Comparison of ENCODE assay signal across 8 cellular contexts in the genomic region with DNA sequence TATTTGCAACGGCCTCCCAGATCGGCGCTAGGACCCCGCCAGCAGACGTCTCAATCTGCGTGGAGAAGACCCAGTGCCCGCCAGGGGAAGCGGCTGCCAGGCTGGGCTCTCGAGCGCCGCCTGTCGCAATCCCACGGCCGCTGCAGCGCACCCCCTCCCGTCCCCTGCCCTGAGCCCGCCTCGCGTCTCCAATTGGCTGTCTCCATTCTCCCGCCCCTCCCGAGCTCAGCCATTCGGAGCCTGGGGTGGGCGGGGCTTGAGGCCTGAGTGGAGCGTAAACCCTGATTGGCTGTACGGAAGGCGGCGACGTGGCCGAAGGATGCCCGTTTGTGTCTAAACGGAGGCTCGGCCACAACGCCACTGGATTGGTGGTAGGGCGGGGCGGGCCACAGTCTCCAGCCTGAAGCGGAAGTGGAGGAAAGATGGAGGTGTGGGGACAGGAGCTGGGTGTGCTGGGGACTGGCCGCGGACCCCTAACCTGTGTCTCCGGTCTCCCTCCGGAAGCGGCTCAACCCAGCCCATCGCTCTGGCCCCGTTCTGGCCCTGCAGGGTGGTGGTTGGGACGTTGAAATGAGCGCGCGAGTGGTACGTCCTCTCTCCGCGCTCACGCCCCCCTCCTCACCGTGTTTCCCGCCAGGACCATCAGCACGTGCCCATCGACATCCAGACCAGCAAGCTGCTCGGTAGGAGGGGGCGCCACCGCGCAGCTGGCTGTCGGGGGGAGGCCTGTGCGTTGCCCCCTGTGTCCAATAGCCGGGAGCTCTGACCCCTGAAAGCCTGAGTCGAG. TPM values are rescaled to one million over a fixed set of nuclear protein-coding genes. Genes with fewer than 3 reads are reported as not detected.
DNase-seq lines count a peak whose midpoint lies in the region; TF ChIP-seq lines count a peak whose summit lies in the region.

A gene with protein sequence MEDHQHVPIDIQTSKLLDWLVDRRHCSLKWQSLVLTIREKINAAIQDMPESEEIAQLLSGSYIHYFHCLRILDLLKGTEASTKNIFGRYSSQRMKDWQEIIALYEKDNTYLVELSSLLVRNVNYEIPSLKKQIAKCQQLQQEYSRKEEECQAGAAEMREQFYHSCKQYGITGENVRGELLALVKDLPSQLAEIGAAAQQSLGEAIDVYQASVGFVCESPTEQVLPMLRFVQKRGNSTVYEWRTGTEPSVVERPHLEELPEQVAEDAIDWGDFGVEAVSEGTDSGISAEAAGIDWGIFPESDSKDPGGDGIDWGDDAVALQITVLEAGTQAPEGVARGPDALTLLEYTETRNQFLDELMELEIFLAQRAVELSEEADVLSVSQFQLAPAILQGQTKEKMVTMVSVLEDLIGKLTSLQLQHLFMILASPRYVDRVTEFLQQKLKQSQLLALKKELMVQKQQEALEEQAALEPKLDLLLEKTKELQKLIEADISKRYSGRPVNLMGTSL (plus strand): TSS at position 389 of the 787 bp plus-strand sequence. CDS start 34 bp downstream, at position 423.

- peaks cover 20% of the 10 kb centered on the region for H3K36me3 ChIP-seq in MG63

- H3K4me3 Mint-ChIP-seq in H9 (peak within 1 kb of the TSS; percentile 89 to 91), neural crest cell (peak within 1 kb of the TSS; percentile 94)

- H2BK120ac ChIP-seq in H9 (ENCODE audit: low read depth, low read length, poor library complexity, severe bottlenecking), result no peak within 1 kb of the TSS

- no peaks in the 10 kb centered on the region for H3K9me3 ChIP-seq in H9 (ENCODE audit: control insufficient read depth, low read depth, low read length)
- H3K9me3 ChIP-seq in MG63, result no peaks in the 10 kb centered on the region

- H3K4me1 ChIP-seq in H9 (ENCODE audit: insufficient read depth, low read length), result no peaks in the 10 kb centered on the region

- H3K36me3 Mint-ChIP-seq in H9 (ENCODE audit: insufficient read depth in 1 of 3, low read depth in 3 of 3), result peaks cover 12 to 29% (median 28%) of the 10 kb centered on the region in 3 experiments; a peak in 6 of 7 replicates
- peaks cover 11% of the 10 kb centered on the region for H3K36me3 Mint-ChIP-seq in neural crest cell (ENCODE audit: low read depth)

- no peak within 1 kb of the TSS for H4K8ac ChIP-seq in H9 (replicated peaks; ENCODE audit: insufficient read length, low read depth, low read length)

- TF ChIP-seq CTCF in H9 (conservative IDR thresholded peaks at IDR 0.05) (peak; percentile 96), fibroblast of villous mesenchyme (IDR thresholded peaks at IDR 0.05; ENCODE audit: insufficient read depth, low read depth, low read length) (peak; percentile 89), neural crest cell (conservative IDR thresholded peaks at IDR 0.05) (peak; percentile 91)

- peaks cover 11% of the 10 kb centered on the region; the same call in 1 of the 2 replicates for H3K27me3 Mint-ChIP-seq in H9 (ENCODE audit: low read depth)
- H3K27me3 Mint-ChIP-seq in neural crest cell (ENCODE audit: low read depth), result no peaks in the 10 kb centered on the region

- peak within 1 kb of the TSS; percentile 91 for H2AFZ ChIP-seq in H9 (ENCODE audit: low read length)

- H2BK5ac ChIP-seq in H9 (ENCODE audit: insufficient read length, low read length), result no peak within 1 kb of the TSS

- H2BK20ac ChIP-seq in H9 (ENCODE audit: low read depth, low read length, poor library complexity, severe bottlenecking), result no peak within 1 kb of the TSS

- no peak within 1 kb of the TSS for H4K5ac ChIP-seq in H9 (ENCODE audit: insufficient read length, low read depth, low read length)

- no CpG with 5 or more reads among the region's 63 CpGs for WGBS in H9 (ENCODE audit: extremely low coverage, insufficient read length, low lambda C conversion rate)

- no peaks in the 10 kb centered on the region for H3K79me2 ChIP-seq in H9 (ENCODE audit: insufficient read depth, low read length)

- peak within 1 kb of the TSS; percentile 29 for H3K9ac ChIP-seq in H9 (ENCODE audit: extremely low read depth, insufficient read length, low read length)

- H3K23ac ChIP-seq in H9 (ENCODE audit: insufficient read length, low read depth, low read length), result no peak within 1 kb of the TSS

- no peaks in the 10 kb centered on the region for H3K27me3 ChIP-seq in H9 (ENCODE audit: insufficient read depth, low read length)
- H3K27me3 ChIP-seq in MG63, result no peaks in the 10 kb centered on the region

- peaks cover 2% of the 10 kb centered on the region for H3K23me2 ChIP-seq in H9 (ENCODE audit: insufficient read length, low read depth, low read length, poor library complexity, severe bottlenecking)

- no peak within 1 kb of the TSS for H2BK15ac ChIP-seq in H9 (ENCODE audit: low read depth, low read length)

- H3K4me2 ChIP-seq in H9 (ENCODE audit: insufficient read depth, insufficient read length, low read length), result peak within 1 kb of the TSS; percentile 65

- peak; percentile 100 for DNase-seq in G401 (ENCODE audit: low spot score)
- DNase-seq in H9, result peak; percentile 100
- DNase-seq in MG63, result peak; percentile 100
- DNase-seq in SIG-M5 (lab: John Stamatoyannopoulos, UW), result peak; percentile 96
- peak; percentile 98 for DNase-seq in activated gamma-delta T cell treated with Interleukin-2 at 50 U/mL for 16 hours
- peak; percentile 99 for DNase-seq in fibroblast of villous mesenchyme (ENCODE audit: low read depth)
- DNase-seq in neural crest cell (ENCODE audit: low read depth, low spot score), result peak; percentile 99
- DNase-seq in stromal cell of bone marrow (ENCODE audit: low read depth), result peak; percentile 99

- H4K20me1 ChIP-seq in H9 (ENCODE audit: control insufficient read depth, insufficient read depth, insufficient read length), result no peaks in the 10 kb centered on the region

- H3K14ac ChIP-seq in H9 (ENCODE audit: insufficient read depth, low read length), result peak within 1 kb of the TSS; percentile 92; the same call in 1 of the 2 replicates

- no peak within 1 kb of the TSS for H3K56ac ChIP-seq in H9 (ENCODE audit: insufficient read length, low read depth, low read length)

- no peak within 1 kb of the TSS for H3T11ph ChIP-seq in H9 (ENCODE audit: low read length)

- H2BK12ac ChIP-seq in H9 (ENCODE audit: insufficient read length, low read depth, low read length), result no peak within 1 kb of the TSS

- peak within 1 kb of the TSS; percentile 65 for H3K4me3 ChIP-seq in MG63
- peak within 1 kb of the TSS; percentile 97 for H3K4me3 ChIP-seq in fibroblast of villous mesenchyme (ENCODE audit: low read depth, low read length)

- no peak within 1 kb of the TSS for H4K91ac ChIP-seq in H9 (ENCODE audit: insufficient read length, low read depth, low read length)

- no peaks in the 10 kb centered on the region for H3K9me3 Mint-ChIP-seq in H9
- no peaks in the 10 kb centered on the region for H3K9me3 Mint-ChIP-seq in neural crest cell

- H3K4me1 Mint-ChIP-seq in H9 (peaks cover 9 to 13% of the 10 kb centered on the region in 2 experiments), neural crest cell (peaks cover 40% of the 10 kb centered on the region)

- in situ Hi-C loops in G401 (cut with HindIII; ENCODE audit: low sequenced_read_pairs), result no loop called here

- H3K27ac Mint-ChIP-seq in H9 (peak within 1 kb of the TSS; percentile 95 to 98 (median 98)), neural crest cell (ENCODE audit: unreplicated experiment) (peak within 1 kb of the TSS; percentile 95)

- no peak within 1 kb of the TSS for H3K4ac ChIP-seq in H9 (ENCODE audit: low read depth, low read length)

- H3K18ac ChIP-seq in H9 (ENCODE audit: insufficient read length, low read depth, low read length), result peak within 1 kb of the TSS; percentile 91

- H2AK5ac ChIP-seq in H9 (ENCODE audit: insufficient read length, low read length), result no peak within 1 kb of the TSS

- H3K27ac ChIP-seq in H9 (ENCODE audit: insufficient read length, low read depth, low read length), result no peak within 1 kb of the TSS

- H3K79me1 ChIP-seq in H9 (ENCODE audit: insufficient read depth, low read depth, low read length, poor library complexity, severe bottlenecking), result no peaks in the 10 kb centered on the region

RNA-seq across cellular contexts. Expression of the gene that starts here (rescaled TPM):
- 101 and 129 TPM in 2 replicates for total RNA-seq in G401 (2014; rRNA removed; shearing (Covaris generic))
- 144 and 149 TPM in 2 replicates for total RNA-seq in H9 (2021)
- 53.3 and 59.4 TPM in 2 replicates for total RNA-seq in MG63 (2014; rRNA removed; shearing (Covaris generic); ENCODE audit: low replicate concordance)
- 32.4 and 41.6 TPM in 2 replicates for total RNA-seq in fibroblast of villous mesenchyme
- 285 and 301 TPM in 2 replicates for total RNA-seq in neural crest cell
